ENCODE assay signal across 1 cellular context in the genomic region with DNA sequence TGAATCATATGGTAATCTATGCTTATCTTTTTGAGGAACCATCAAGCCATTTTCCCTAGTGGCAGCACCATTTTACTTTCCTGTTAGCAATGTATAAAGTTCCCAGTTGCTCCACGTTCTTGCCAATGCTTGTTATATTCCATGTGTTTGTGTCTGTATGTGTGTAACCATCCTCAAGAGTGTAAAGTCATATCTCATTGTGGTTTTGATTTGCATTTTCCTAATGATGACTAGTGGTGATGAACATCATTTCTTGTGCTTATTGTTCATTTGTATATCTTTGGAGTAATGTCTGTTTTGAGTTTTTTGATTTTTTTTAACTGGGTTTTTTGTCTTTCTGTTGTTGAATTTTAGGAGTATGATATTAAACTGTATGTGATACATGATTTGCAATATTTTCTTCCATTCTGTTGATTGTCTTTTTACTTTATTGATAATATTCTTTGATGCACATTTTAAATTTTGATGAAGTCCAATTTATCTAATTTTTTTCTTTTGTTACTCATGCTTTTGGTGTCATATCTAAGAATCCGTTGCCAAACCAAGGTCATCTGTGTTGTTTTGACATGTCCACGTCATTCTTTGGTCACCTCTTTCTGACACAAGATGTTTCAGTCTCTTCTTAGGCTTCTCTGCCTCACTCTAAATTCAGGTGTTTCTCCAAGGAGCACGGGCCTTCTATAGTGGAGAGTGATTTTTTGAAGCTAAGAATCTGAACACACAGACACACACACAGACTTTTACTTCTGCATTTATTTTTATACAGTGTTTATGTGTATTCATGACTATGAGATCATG.
TF ChIP-seq lines count a peak whose summit lies in the region.

No MANE protein-coding gene starts in this region.

TF ChIP-seq in IMR-90, 13 proteins besides CTCF, POLR2A, EP300 and RAD21:
- TF ChIP-seq, protein P1, sequence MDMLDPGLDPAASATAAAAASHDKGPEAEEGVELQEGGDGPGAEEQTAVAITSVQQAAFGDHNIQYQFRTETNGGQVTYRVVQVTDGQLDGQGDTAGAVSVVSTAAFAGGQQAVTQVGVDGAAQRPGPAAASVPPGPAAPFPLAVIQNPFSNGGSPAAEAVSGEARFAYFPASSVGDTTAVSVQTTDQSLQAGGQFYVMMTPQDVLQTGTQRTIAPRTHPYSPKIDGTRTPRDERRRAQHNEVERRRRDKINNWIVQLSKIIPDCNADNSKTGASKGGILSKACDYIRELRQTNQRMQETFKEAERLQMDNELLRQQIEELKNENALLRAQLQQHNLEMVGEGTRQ (IDR thresholded peaks at IDR 0.05; ENCODE audit: low read depth, low read length), result no peak
- TF ChIP-seq SMC3 (IDR thresholded peaks at IDR 0.05; ENCODE audit: low read depth, low read length), result no peak
- TF ChIP-seq FOS (IDR thresholded peaks at IDR 0.05; ENCODE audit: low read depth, low read length), result no peak
- no peak for TF ChIP-seq CHD1 (IDR thresholded peaks at IDR 0.05; ENCODE audit: low read depth, low read length)
- no peak for TF ChIP-seq CEBPB (IDR thresholded peaks at IDR 0.05; ENCODE audit: low read depth, low read length)
- no peak for TF ChIP-seq NFE2L2 (IDR thresholded peaks at IDR 0.05; ENCODE audit: low read depth, low read length)
- TF ChIP-seq, protein P2, sequence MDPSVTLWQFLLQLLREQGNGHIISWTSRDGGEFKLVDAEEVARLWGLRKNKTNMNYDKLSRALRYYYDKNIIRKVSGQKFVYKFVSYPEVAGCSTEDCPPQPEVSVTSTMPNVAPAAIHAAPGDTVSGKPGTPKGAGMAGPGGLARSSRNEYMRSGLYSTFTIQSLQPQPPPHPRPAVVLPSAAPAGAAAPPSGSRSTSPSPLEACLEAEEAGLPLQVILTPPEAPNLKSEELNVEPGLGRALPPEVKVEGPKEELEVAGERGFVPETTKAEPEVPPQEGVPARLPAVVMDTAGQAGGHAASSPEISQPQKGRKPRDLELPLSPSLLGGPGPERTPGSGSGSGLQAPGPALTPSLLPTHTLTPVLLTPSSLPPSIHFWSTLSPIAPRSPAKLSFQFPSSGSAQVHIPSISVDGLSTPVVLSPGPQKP (IDR thresholded peaks at IDR 0.05; ENCODE audit: borderline replicate concordance, low read depth, low read length), result no peak
